In genomic region chr17:49005140-49005539, GRCh38 we compare ENCODE assay signal across 1 cellular context.
TF ChIP-seq lines count a peak whose summit lies in the region.

No MANE protein-coding gene starts in this region.

TF ChIP-seq in HepG2, 621 proteins besides CTCF, POLR2A, EP300 and RAD21 (continued from another document):
- TF ChIP-seq ZUFSP (CRISPR knock-in tag; IDR thresholded peaks at IDR 0.05; ENCODE audit: borderline replicate concordance) (no peak), ZNF784 (CRISPR knock-in tag; IDR thresholded peaks at IDR 0.05; ENCODE audit: borderline replicate concordance) (no peak), TFDP2 (CRISPR knock-in tag; IDR thresholded peaks at IDR 0.05) (no peak), TSC22D2 (CRISPR knock-in tag; IDR thresholded peaks at IDR 0.05; ENCODE audit: borderline replicate concordance) (no peak), ATF4 (CRISPR knock-in tag; IDR thresholded peaks at IDR 0.05) (peak in 1 of 2 experiments; percentile 57; a peak in 2 of 4 replicates), NCOR1 (IDR thresholded peaks at IDR 0.05; ENCODE audit: borderline replicate concordance, low read length) (peak; percentile 32; the same call in 1 of the 2 replicates), ELF1 (CRISPR knock-in tag; IDR thresholded peaks at IDR 0.05) (no peak), GATAD2A (CRISPR knock-in tag; IDR thresholded peaks at IDR 0.05) (peak; percentile 71; the same call in 1 of the 2 replicates), PTBP1 (IDR thresholded peaks at IDR 0.05; ENCODE audit: low read depth, low read length, poor library complexity, severe bottlenecking) (no peak), ZIK1 (CRISPR knock-in tag; IDR thresholded peaks at IDR 0.05; ENCODE audit: borderline replicate concordance, low read depth) (no peak), NONO (IDR thresholded peaks at IDR 0.05) (no peak), NONO (CRISPR knock-in tag; conservative IDR thresholded peaks at IDR 0.05) (peak; percentile 59), MED1 (CRISPR knock-in tag; IDR thresholded peaks at IDR 0.05) (0 out of 2 replicates have a peak, but pooled peaks have one; percentile 20), CEBPG (CRISPR knock-in tag; IDR thresholded peaks at IDR 0.05) (peak; percentile 86), ARNT (IDR thresholded peaks at IDR 0.05) (no peak), PREB (CRISPR knock-in tag; IDR thresholded peaks at IDR 0.05) (no peak), ZNF362 (CRISPR knock-in tag; IDR thresholded peaks at IDR 0.05; ENCODE audit: borderline replicate concordance) (peak; percentile 51; the same call in 1 of the 2 replicates), ZNF800 (CRISPR knock-in tag; IDR thresholded peaks at IDR 0.05) (no peak), ZNF761 (CRISPR knock-in tag; conservative IDR thresholded peaks at IDR 0.05) (no peak), ZNF570 (CRISPR knock-in tag; IDR thresholded peaks at IDR 0.05; ENCODE audit: borderline replicate concordance) (no peak), ZFP62 (CRISPR knock-in tag; IDR thresholded peaks at IDR 0.05) (no peak), MIER2 (CRISPR knock-in tag; IDR thresholded peaks at IDR 0.05) (no peak), ZNF678 (CRISPR knock-in tag; IDR thresholded peaks at IDR 0.05) (no peak), ZNF879 (CRISPR knock-in tag; IDR thresholded peaks at IDR 0.05) (no peak), TGIF2 (CRISPR knock-in tag; IDR thresholded peaks at IDR 0.05) (0 out of 2 replicates have a peak, but pooled peaks have one; percentile 51), ARID5B (CRISPR knock-in tag; IDR thresholded peaks at IDR 0.05) (peak; percentile 38; the same call in 1 of the 2 replicates), ZNF580 (CRISPR knock-in tag; IDR thresholded peaks at IDR 0.05; ENCODE audit: borderline replicate concordance, low read depth) (no peak), POGK (CRISPR knock-in tag; conservative IDR thresholded peaks at IDR 0.05) (no peak), HNF4A (CRISPR knock-in tag; IDR thresholded peaks at IDR 0.05) (peak; percentile 42), ZNF180 (CRISPR knock-in tag; IDR thresholded peaks at IDR 0.05; ENCODE audit: borderline replicate concordance, low read depth) (no peak), ZNF24 (IDR thresholded peaks at IDR 0.05) (no peak), ZNF512 (CRISPR knock-in tag; IDR thresholded peaks at IDR 0.05) (no peak)
